ENCODE assay signal across 10 cellular contexts in genomic region chr1:203046984-203047630, GRCh38. TPM values are rescaled to one million over a fixed set of nuclear protein-coding genes. Genes with fewer than 3 reads are reported as not detected.
A peak's percentile ranks its signal among the peaks of the same experiment; 100 is the strongest.
DNase-seq lines count a peak whose midpoint lies in the region; ATAC-seq and TF ChIP-seq lines count a peak whose summit lies in the region.
"Had no signal": no experiment of that assay in that cellular context is flagged by ENCODE, and none has a peak within 500 bp of the region (broad histone marks: within the 10 kb centered on the region; RNA-seq: fewer than 3 reads in every experiment).

No MANE protein-coding gene starts in this region.

- H3K27ac ChIP-seq in ovary = no peak overlapping the region

- WGBS in ovary, 3 donors = 14 to 23% (median 16%) methylated on average over 15 of the region's 15 CpGs

- H3K4me3 ChIP-seq in cardiac fibroblast (replicated peaks in 1 of 2; ENCODE audit: low read depth in 2 of 2, low read length in 2 of 2) = no peak overlapping the region
- H3K4me3 ChIP-seq in ovary = no peak overlapping the region

- intact Hi-C loops in ovary (cut with DNase I) = no loop called here

- TF ChIP-seq EP300 in ovary (IDR thresholded peaks at IDR 0.05) = no peak

- no peaks in the 10 kb centered on the region for H3K27me3 ChIP-seq in ovary

- H3K4me1 ChIP-seq in ovary (ENCODE audit: insufficient read depth) = peaks cover 7% of the 10 kb centered on the region

- no peak for TF ChIP-seq CTCF in cardiac fibroblast (IDR thresholded peaks at IDR 0.05; ENCODE audit: low read depth, low read length)
- no peak for TF ChIP-seq CTCF in ovary (IDR thresholded peaks at IDR 0.05)

- no peaks in the 10 kb centered on the region for H3K9me3 ChIP-seq in ovary

- ATAC-seq in HG02588 (IDR thresholded peaks at IDR 0.05; ENCODE audit: unreplicated experiment) = no peak
- no peak for ATAC-seq in HG02884 (IDR thresholded peaks at IDR 0.05; ENCODE audit: unreplicated experiment)
- ATAC-seq: Panc1 had no signal

- TF ChIP-seq POLR2A in ovary (IDR thresholded peaks at IDR 0.05) = no peak

- DNase-seq in COLO829 (ENCODE audit: low spot score) (peak; percentile 91), MV-4-11 (lab: John Stamatoyannopoulos, UW) (peak; percentile 69), cardiac fibroblast (ENCODE audit: low read depth in 2 of 2) (peak; percentile 76 to 80), myocyte (ENCODE audit: low read depth) (peak; percentile 83), ovary (no peak), ureter (ENCODE audit: low spot score) (no peak)
- DNase-seq: activated CD4-positive, alpha-beta T cell treated with anti-CD3 and anti-CD28 coated beads, Interleukin-2, amount 50 U/mL, for 48 hours had no signal

- H3K36me3 ChIP-seq in ovary = no peaks in the 10 kb centered on the region

RNA-seq across cellular contexts. Expression of gene PPFIA4, which starts 20.8 kb away (rescaled TPM):
- 122 and 180 TPM in 2 replicates for total RNA-seq in myocyte
- polyA plus RNA-seq in myocyte (2012) = 110 TPM
- 1 to 10 TPM; 1.0 to 2.6 (median 1.6) TPM for total RNA-seq in ovary
- under 1 TPM; 0.35 to 0.53 TPM for polyA plus RNA-seq in ovary
- total RNA-seq in ureter = 2.4 TPM

RNA-seq across cellular contexts. Expression of gene MYOG, which starts 38.7 kb away (rescaled TPM):
- 882 and 1,586 TPM in 2 replicates for total RNA-seq in myocyte
- polyA plus RNA-seq in myocyte (2012) = 367 TPM
- not detected for total RNA-seq in ovary
- not detected for polyA plus RNA-seq in ovary
- not detected for total RNA-seq in ureter

RNA-seq across cellular contexts. Expression of gene TMEM183A, which starts 39.9 kb away (rescaled TPM):
- total RNA-seq in myocyte = 90.5 and 108 TPM in 2 replicates
- 59.0 TPM for polyA plus RNA-seq in myocyte (2012)
- 10 to 100 TPM; 42.0 to 67.4 (median 46.6) TPM for total RNA-seq in ovary
- 10 to 100 TPM; 44.0 to 72.4 TPM for polyA plus RNA-seq in ovary
- total RNA-seq in ureter = 50.7 TPM

Comparison
In these comparisons a context has a peak if more than half of its experiments do, and no peak if none do; other contexts are left out.
1. DNase-seq: peak in COLO829 (single experiment), MV-4-11 (single experiment), cardiac fibroblast (2 of 2) and myocyte (single experiment); none in ovary (0 of 5) and ureter (single experiment).
2. RNA of gene PPFIA4, which starts 20.8 kb away (total RNA-seq): 122 to 180 TPM in myocyte; 2.4 TPM in ureter (single experiment) and 1.0 to 2.6 TPM in ovary; every median in the first group is over 10 times any median in the second.
3. RNA of gene MYOG, which starts 38.7 kb away (total RNA-seq): 882 to 1,586 TPM in myocyte; not detected in ureter (single experiment) and not detected in ovary; every median in the first group is over 100 times any median in the second.